33 cellular contexts compared by ENCODE assay signal in the genomic region with DNA sequence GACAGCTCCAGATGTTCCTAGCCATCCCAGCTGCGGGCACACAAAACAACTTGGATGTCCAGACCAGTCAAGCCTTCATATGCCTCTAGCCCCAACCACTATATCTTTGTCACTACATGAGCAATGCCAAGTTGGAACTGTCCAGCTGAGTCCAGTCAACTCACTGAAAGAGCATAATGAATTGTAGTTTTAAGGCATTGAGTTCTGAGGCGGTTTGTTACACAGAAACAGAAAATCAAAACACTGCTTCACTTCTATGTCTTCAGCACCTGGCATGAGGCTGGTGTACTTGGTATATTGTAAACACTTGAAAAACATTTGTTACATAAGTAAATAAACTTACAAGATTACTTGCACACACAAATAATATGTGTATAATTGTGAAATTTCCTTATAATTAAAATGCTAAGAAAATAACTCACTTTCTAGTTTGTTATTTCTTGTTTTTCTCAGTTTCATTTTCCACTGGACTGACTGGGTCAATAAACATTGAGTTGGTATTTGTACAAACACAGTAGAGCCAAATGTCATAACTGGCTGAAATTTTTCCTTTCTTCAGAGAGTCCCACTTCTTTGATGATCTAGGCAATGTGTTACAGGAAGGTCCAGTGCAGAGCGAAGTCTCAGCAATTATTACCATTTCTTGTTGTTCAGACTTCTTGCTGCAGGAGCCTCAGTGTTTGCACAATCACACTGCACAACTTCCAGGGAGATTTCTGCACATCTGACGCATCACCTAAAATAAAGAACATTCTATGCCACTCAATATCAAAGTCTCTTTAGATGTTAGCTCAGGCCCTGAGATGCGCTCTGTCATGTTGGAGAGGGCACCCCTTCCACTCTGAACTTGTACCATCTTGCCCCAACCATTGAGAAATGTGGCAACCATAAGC. TPM values are rescaled to one million over a fixed set of nuclear protein-coding genes. Genes with fewer than 3 reads are reported as not detected.
DNase-seq lines count a peak whose midpoint lies in the region; ATAC-seq, FAIRE-seq and TF ChIP-seq lines count a peak whose summit lies in the region.
"Had no signal": no experiment of that assay in that cellular context is flagged by ENCODE, and none has a peak within 500 bp of the region (broad histone marks: within the 10 kb centered on the region; RNA-seq: fewer than 3 reads in every experiment).

No MANE protein-coding gene starts in this region.

- 69% methylated on average over 5 of the region's 5 CpGs for WGBS in SK-N-SH (ENCODE audit: low lambda C conversion rate)
- 87 to 96% (median 88%) methylated on average over 5 of the region's 5 CpGs for WGBS in adrenal gland, 4 donors

- H4K20me1 ChIP-seq in SK-N-SH (ENCODE audit: insufficient read depth): no peaks in the 10 kb centered on the region

- no peak overlapping the region for H3K27ac ChIP-seq in SK-N-SH (ENCODE audit: low read depth in 2 of 2, low read length in 1 of 2)
- no peak overlapping the region for H3K27ac ChIP-seq in adrenal gland
- H3K27ac ChIP-seq: heart right ventricle, VCaP had no signal

- CTCF ChIA-PET in SK-N-SH (lab: Yijun Ruan, JAX): no interaction called here
- CTCF ChIA-PET in activated CD4-positive, alpha-beta memory T cell treated with anti-CD3 and anti-CD28 coated beads for 36 hours (lab: Charles Lee): no interaction called here

- no peak for ATAC-seq in SK-N-SH treated with all-trans-retinoic acid at 6 μM for 48 hours
- ATAC-seq in left lobe of liver: peak; percentile 46
- ATAC-seq in HG03571 (IDR thresholded peaks at IDR 0.05; ENCODE audit: unreplicated experiment): no peak
- ATAC-seq: activated T-cell treated with anti-CD3 and anti-CD28 coated beads, Interleukin-2, amount 50 U/mL, for 72 hours; heart right ventricle; sciatic nerve; stimulated activated memory B cell treated with anti-CD40 and anti-IgM and Interleukin-4, amounts not matched to agents 10 μg/mL and 1 μg/mL and 100 μg/mL, for 72 hours had no signal

- no peaks in the 10 kb centered on the region for H3K9me2 ChIP-seq in SK-N-SH

- H3K4me2 ChIP-seq in SK-N-SH: no peak overlapping the region

- no peak for DNase-seq in SK-N-SH
- DNase-seq in astrocyte of the hippocampus (ENCODE audit: low read depth, low spot score): peak; percentile 14
- DNase-seq in left lobe of liver (ENCODE audit: low spot score): no peak
- no peak for DNase-seq in GM12891 (ENCODE audit: insufficient read length, low spot score)
- DNase-seq in adrenal gland: no peak
- DNase-seq in activated CD4-positive, alpha-beta memory T cell treated with anti-CD3 and anti-CD28 coated beads for 36 hours: no peak
- DNase-seq: 8988T; activated naive CD4-positive, alpha-beta T cell treated with anti-CD3 and anti-CD28 coated beads for 36 hours; activated T-cell treated with anti-CD3 and anti-CD28 coated beads, Interleukin-2, amount 50 U/mL, for 72 hours; amygdala; CD4-positive, alpha-beta T cell; effector CD4-positive, alpha-beta T cell; erythroblast; foreskin melanocyte; GOT3; heart right ventricle; NCI-H1105; NCI-H2029 treated with DMSO at 0.1 percent for 48 hours; NCI-H226; stimulated activated CD4-positive, alpha-beta T cell treated with anti-CD3 and anti-CD28 coated beads, Interleukin-4, amount 100 ng/mL, for 4 hours had no signal

- intact Hi-C loops in adrenal gland (cut with DNase I): no loop called here
- intact Hi-C loops in activated CD4-positive, alpha-beta memory T cell treated with anti-CD3 and anti-CD28 coated beads for 36 hours (cut with micrococcal nuclease): no loop called here

- H2AFZ ChIP-seq in SK-N-SH (ENCODE audit: low read depth): no peak overlapping the region

- no peak overlapping the region for H3K27ac Mint-ChIP-seq in activated CD4-positive, alpha-beta memory T cell treated with anti-CD3 and anti-CD28 coated beads for 36 hours
- H3K27ac Mint-ChIP-seq: activated CD4-positive, alpha-beta T cell treated with anti-CD3 and anti-CD28 coated beads, Interleukin-2, amount 10 ng/mL, durations not matched to agents 24 days and 14 days; activated naive CD4-positive, alpha-beta T cell treated with anti-CD3 and anti-CD28 coated beads for 36 hours; activated T-cell treated with anti-CD3 and anti-CD28 coated beads, Interleukin-2, amount 50 U/mL, for 72 hours; CD4-positive, alpha-beta T cell; IgD-negative memory B cell; stimulated activated memory B cell treated with anti-CD40 and anti-IgM and Interleukin-4, amounts not matched to agents 10 μg/mL and 1 μg/mL and 100 μg/mL, for 72 hours had no signal

- H3K4me1 ChIP-seq in SK-N-SH (ENCODE audit: control insufficient read depth in 1 of 2, insufficient read depth in 2 of 2, low read depth in 1 of 2, low read length in 1 of 2): no peaks in the 10 kb centered on the region
- H3K4me1 ChIP-seq in adrenal gland (replicated peaks in 1 of 2): peaks cover 12 to 16% of the 10 kb centered on the region in 2 donors

- TF ChIP-seq POLR2A in GM12891 (IDR thresholded peaks at IDR 0.05; ENCODE audit: low read depth, low read length) (no peak), adrenal gland (IDR thresholded peaks at IDR 0.05) (no peak)

- H3K79me2 ChIP-seq in SK-N-SH (ENCODE audit: insufficient read depth): no peaks in the 10 kb centered on the region

- H3K9me3 ChIP-seq in SK-N-SH: peaks cover 8% of the 10 kb centered on the region
- no peaks in the 10 kb centered on the region for H3K9me3 ChIP-seq in adrenal gland (replicated peaks in 1 of 3)

- H3K27me3 Mint-ChIP-seq in activated CD4-positive, alpha-beta memory T cell treated with anti-CD3 and anti-CD28 coated beads for 36 hours: no peaks in the 10 kb centered on the region
- H3K27me3 Mint-ChIP-seq: activated CD4-positive, alpha-beta T cell treated with anti-CD3 and anti-CD28 coated beads, Interleukin-2, amount 10 ng/mL, durations not matched to agents 24 days and 14 days; CD4-positive, alpha-beta T cell; IgD-negative memory B cell; stimulated activated memory B cell treated with anti-CD40 and anti-IgM and Interleukin-4, amounts not matched to agents 10 μg/mL and 1 μg/mL and 100 μg/mL, for 72 hours had no signal

- H3K4me1 Mint-ChIP-seq in activated CD4-positive, alpha-beta memory T cell treated with anti-CD3 and anti-CD28 coated beads for 36 hours (ENCODE audit: low read depth): no peaks in the 10 kb centered on the region
- H3K4me1 Mint-ChIP-seq: IgD-negative memory B cell had no signal

- H3K4me3 Mint-ChIP-seq in activated CD4-positive, alpha-beta memory T cell treated with anti-CD3 and anti-CD28 coated beads for 36 hours: no peak overlapping the region
- H3K4me3 Mint-ChIP-seq: activated CD4-positive, alpha-beta T cell treated with anti-CD3 and anti-CD28 coated beads, Interleukin-2, amount 10 ng/mL, durations not matched to agents 24 days and 14 days; activated naive CD4-positive, alpha-beta T cell treated with anti-CD3 and anti-CD28 coated beads for 36 hours; activated T-cell treated with anti-CD3 and anti-CD28 coated beads, Interleukin-2, amount 50 U/mL, for 72 hours; CD4-positive, alpha-beta T cell; IgD-negative memory B cell; stimulated activated memory B cell treated with anti-CD40 and anti-IgM and Interleukin-4, amounts not matched to agents 10 μg/mL and 1 μg/mL and 100 μg/mL, for 72 hours had no signal

- FAIRE-seq in GM12891 (lab: Jason Lieb, UNC): no peak
- FAIRE-seq: colon, urothelium cell line had no signal

- no peak overlapping the region for H3K9ac ChIP-seq in SK-N-SH

- H3K9me3 Mint-ChIP-seq in activated CD4-positive, alpha-beta memory T cell treated with anti-CD3 and anti-CD28 coated beads for 36 hours: peaks cover 10% of the 10 kb centered on the region
- H3K9me3 Mint-ChIP-seq: stimulated activated memory B cell treated with anti-CD40 and anti-IgM and Interleukin-4, amounts not matched to agents 10 μg/mL and 1 μg/mL and 100 μg/mL, for 72 hours had no signal

- no peak for TF ChIP-seq EP300 in SK-N-SH (IDR thresholded peaks at IDR 0.05; ENCODE audit: borderline replicate concordance in 1 of 2, low read depth in 1 of 2, low read length in 1 of 2)

- H3K4me3 ChIP-seq in SK-N-SH (ENCODE audit: low read depth in 2 of 2, low read length in 1 of 2) (no peak overlapping the region), adrenal gland (no peak overlapping the region)
- H3K4me3 ChIP-seq: heart right ventricle had no signal

- no peak for TF ChIP-seq CTCF in SK-N-SH (IDR thresholded peaks at IDR 0.05)
- no peak for TF ChIP-seq CTCF in adrenal gland (IDR thresholded peaks at IDR 0.05)

- no peaks in the 10 kb centered on the region for H3K36me3 Mint-ChIP-seq in activated CD4-positive, alpha-beta memory T cell treated with anti-CD3 and anti-CD28 coated beads for 36 hours
- H3K36me3 Mint-ChIP-seq: stimulated activated memory B cell treated with anti-CD40 and anti-IgM and Interleukin-4, amounts not matched to agents 10 μg/mL and 1 μg/mL and 100 μg/mL, for 72 hours had no signal

- H3K36me3 ChIP-seq in SK-N-SH (replicated peaks in 1 of 2; ENCODE audit: control insufficient read depth in 1 of 2, insufficient read depth in 2 of 2, low read length in 1 of 2) (peaks cover 0 to 5% of the 10 kb centered on the region in 2 experiments), adrenal gland (replicated peaks in 1 of 2) (no peaks in the 10 kb centered on the region)
- H3K36me3 ChIP-seq: heart right ventricle had no signal

- H3F3A ChIP-seq in SK-N-SH (replicated peaks; ENCODE audit: insufficient read depth): no peaks in the 10 kb centered on the region

- H3K27me3 ChIP-seq in SK-N-SH (ENCODE audit: insufficient read depth) (no peaks in the 10 kb centered on the region), adrenal gland (no peaks in the 10 kb centered on the region)
- H3K27me3 ChIP-seq: heart right ventricle had no signal

- POLR2A ChIA-PET in SK-N-SH (lab: Yijun Ruan, JAX): no interaction called here
- POLR2A ChIA-PET in activated CD4-positive, alpha-beta memory T cell treated with anti-CD3 and anti-CD28 coated beads for 36 hours (lab: Charles Lee): no interaction called here

- TF ChIP-seq RAD21 in SK-N-SH (IDR thresholded peaks at IDR 0.05; ENCODE audit: low read length): no peak

TF ChIP-seq in GM12891, 5 proteins besides CTCF, POLR2A, EP300 and RAD21 (continues in another document):
- no peak for TF ChIP-seq POLR2AphosphoS5 (IDR thresholded peaks at IDR 0.05; ENCODE audit: low read depth, low read length)

RNA-seq across cellular contexts. Expression of gene DPP4, which starts 38.2 kb away (rescaled TPM):
- polyA plus RNA-seq in SK-N-SH (2012; rRNA removed) (4.8 and 5.0 TPM in 2 replicates), adrenal gland (1 to 10 TPM in 1 of 3 donors, under 1 TPM in 2; 0.72 to 8.0 (median 0.77) TPM)
- polyA plus RNA-seq in SK-N-SH (2012; cell fraction: cytosol; rRNA removed): 6.3 and 6.7 TPM in 2 replicates
- 1.8 and 4.1 TPM in 2 replicates for polyA plus RNA-seq in SK-N-SH (2012; cell fraction: nucleus; rRNA removed)
- total RNA-seq in left lobe of liver (15.2 TPM), adrenal gland (10 to 100 TPM in 3 of 8 donors, 1 to 10 TPM in 5; 1.9 to 49.2 (median 7.8) TPM)
- polyA plus RNA-seq in GM12891 (2012; ENCODE audit: low read depth, missing spikeins): 0.19 TPM
- total RNA-seq in activated CD4-positive, alpha-beta memory T cell treated with anti-CD3 and anti-CD28 coated beads for 36 hours: 10 to 100 TPM; 29.9 to 30.7 TPM

RNA-seq across cellular contexts. Expression of gene GCG, which starts 39.8 kb away (rescaled TPM):
- polyA plus RNA-seq in SK-N-SH (2012; rRNA removed): not detected in 2 replicates
- not detected in 2 replicates for polyA plus RNA-seq in SK-N-SH (2012; cell fraction: cytosol; rRNA removed)
- not detected in 2 replicates for polyA plus RNA-seq in SK-N-SH (2012; cell fraction: nucleus; rRNA removed)
- total RNA-seq in left lobe of liver: not detected
- polyA plus RNA-seq in GM12891 (2012; ENCODE audit: low read depth, missing spikeins): not detected
- total RNA-seq in adrenal gland: not detected
- under 1 TPM in 1 of 3 donors, not detected in 2; 0.51 TPM for polyA plus RNA-seq in adrenal gland
- not detected for total RNA-seq in activated CD4-positive, alpha-beta memory T cell treated with anti-CD3 and anti-CD28 coated beads for 36 hours
- total RNA-seq: activated CD4-positive, alpha-beta T cell treated with anti-CD3 and anti-CD28 coated beads, Interleukin-2, amount 10 ng/mL, durations not matched to agents 24 days and 14 days; activated naive CD4-positive, alpha-beta T cell treated with anti-CD3 and anti-CD28 coated beads for 36 hours; activated T-cell treated with anti-CD3 and anti-CD28 coated beads, Interleukin-2, amount 50 U/mL, for 72 hours; CD4-positive, alpha-beta T cell; heart right ventricle; mesenteric fat pad; myocyte; posterior vena cava; sciatic nerve; T-helper 2 cell treated with Interferon-gamma antibody and Interleukin-4, amounts not matched to agents 100 ng/mL and 5 ng/mL, for 36 hours had no signal
- polyA plus RNA-seq: IgD-negative memory B cell had no signal
